In genomic region chr3:98894791-98895576, GRCh38 we compare ENCODE assay signal across 12 cellular contexts.
"Had no signal": no experiment of that assay in that cellular context is flagged by ENCODE, and none has a peak within 500 bp of the region (broad histone marks: within the 10 kb centered on the region; RNA-seq: fewer than 3 reads in every experiment).

No MANE protein-coding gene starts in this region.

- H3K27ac ChIP-seq: pancreas, testis, upper lobe of right lung, VCaP had no signal

- DNase-seq: activated CD4-positive, alpha-beta memory T cell treated with anti-CD3 and anti-CD28 coated beads for 36 hours; activated gamma-delta T cell treated with Interleukin-2 at 50 U/mL for 16 hours; activated naive CD8-positive, alpha-beta T cell treated with anti-CD3 and anti-CD28 coated beads for 36 hours; activated T-cell treated with anti-CD3 and anti-CD28 coated beads, Interleukin-2, amount 50 U/mL, for 4 hours; effector CD4-positive, alpha-beta T cell; pancreas; stimulated activated CD4-positive, alpha-beta T cell treated with anti-CD3 and anti-CD28 coated beads, Interleukin-4, amount 100 ng/mL, for 4 hours; stimulated activated naive CD8-positive, alpha-beta T cell treated with anti-CD3 and anti-CD28 coated beads, Interleukin-15, amount 100 ng/mL, for 72 hours; T-helper 1 cell; testis; upper lobe of right lung had no signal

- H3K27me3 ChIP-seq: pancreas, testis, upper lobe of right lung had no signal

- H3K9me3 ChIP-seq: pancreas, testis, upper lobe of right lung had no signal

- H3K4me3 ChIP-seq: pancreas, testis, upper lobe of right lung had no signal

- ATAC-seq: activated T-cell treated with anti-CD3 and anti-CD28 coated beads, Interleukin-2, amount 50 U/mL, for 4 hours; pancreas; stimulated activated naive CD8-positive, alpha-beta T cell treated with anti-CD3 and anti-CD28 coated beads, Interleukin-15, amount 100 ng/mL, for 72 hours; upper lobe of right lung had no signal

- H3K36me3 ChIP-seq: pancreas, upper lobe of right lung had no signal
